7 cellular contexts compared by ENCODE assay signal in genomic region chr11:57460017-57460755, GRCh38. TPM values are rescaled to one million over a fixed set of nuclear protein-coding genes. Genes with fewer than 3 reads are reported as not detected.
DNase-seq lines count a peak whose midpoint lies in the region; ATAC-seq and TF ChIP-seq lines count a peak whose summit lies in the region.

Gene RTN4RL2, plus strand, starts transcription at chr11:57460528. Its CDS starts 338 bp downstream, at chr11:57460866.

- H3K27me3 ChIP-seq in PC-9 (ENCODE audit: insufficient read depth, low read depth) (peaks cover 22% of the 10 kb centered on the region), rectal smooth muscle tissue (ENCODE audit: control insufficient read depth, insufficient read depth, low read length) (peaks cover 35% of the 10 kb centered on the region)

- H3K4me1 ChIP-seq in PC-9 (replicated peaks; ENCODE audit: insufficient read depth): peaks cover 22% of the 10 kb centered on the region
- H3K4me1 ChIP-seq in rectal smooth muscle tissue (ENCODE audit: control insufficient read depth, insufficient read depth, low read length): peaks cover 6% of the 10 kb centered on the region

- POLR2A ChIA-PET in PC-9 (lab: Charles Lee; ENCODE audit: unreplicated experiment): interaction anchor here (0.7 kb wide), 1 partner anchor 192 kb away, joined by 3 read pairs; no protein-coding TSS in a partner anchor

- ATAC-seq in left cardiac atrium: peak; percentile 16 to 44

- DNase-seq in HT1080 (ENCODE audit: low read depth): peak; percentile 73
- DNase-seq in PC-9: peak in 1 of 2 experiments; percentile 43
- DNase-seq in activated naive CD4-positive, alpha-beta T cell treated with anti-CD3 and anti-CD28 coated beads, Interleukin-2, amount 50 U/mL, for 16 hours: peak; percentile 49
- DNase-seq in left cardiac atrium: no peak
- DNase-seq in SHP77 (lab: John Stamatoyannopoulos, UW): no peak

- no peaks in the 10 kb centered on the region; the same call in 1 of the 2 replicates for H3F3A ChIP-seq in PC-9 (ENCODE audit: insufficient read depth, low read depth)

- H3K4me3 ChIP-seq in GM12875 (ENCODE audit: low read depth, low read length) (peak within 1 kb of the TSS; percentile 40), PC-9 (peak within 1 kb of the TSS; percentile 56), rectal smooth muscle tissue (ENCODE audit: low read length) (peak within 1 kb of the TSS; percentile 55)

- no peaks in the 10 kb centered on the region for H4K20me1 ChIP-seq in PC-9 (ENCODE audit: insufficient read depth)

- no peaks in the 10 kb centered on the region for H3K9me3 ChIP-seq in PC-9 (ENCODE audit: insufficient read depth, low read depth)

- intact Hi-C loops in PC-9 (cut with micrococcal nuclease; ENCODE audit: unreplicated experiment): no loop called here
- intact Hi-C loops in left cardiac atrium (cut with DNase I): loop anchor here (2.0 to 10.0 kb wide), 4 partner anchors 21 to 1055 kb away; partner anchors contain the start of gene YPEL4 (in 1 of the 2)

- H3K36me3 ChIP-seq in PC-9 (ENCODE audit: low read depth) (no peaks in the 10 kb centered on the region), rectal smooth muscle tissue (ENCODE audit: control insufficient read depth, insufficient read depth, low read length) (no peaks in the 10 kb centered on the region)

- no TSS peak for BruUV-seq in PC-9 (replicated peaks; lab: Mats Ljungman, UMichigan)

- no peaks in the 10 kb centered on the region for H3K9me2 ChIP-seq in PC-9 (ENCODE audit: insufficient read depth)

- H3K27ac ChIP-seq in PC-9 (no peak within 1 kb of the TSS), rectal smooth muscle tissue (ENCODE audit: low read depth, low read length) (no peak within 1 kb of the TSS)

- H3K9ac ChIP-seq in rectal smooth muscle tissue (ENCODE audit: low read length): no peak within 1 kb of the TSS

- CTCF ChIA-PET in PC-9 (lab: Charles Lee): interaction anchor here (0.7 to 1.8 kb wide), 7 partner anchors 18 to 1245 kb away, joined by 3 to 14 read pairs (median 5); no protein-coding TSS in a partner anchor

- no peaks in the 10 kb centered on the region for H3K79me2 ChIP-seq in PC-9 (ENCODE audit: low read depth)

- peak within 1 kb of the TSS; percentile 94 for H3K4me2 ChIP-seq in PC-9

- TF ChIP-seq CTCF in GM12875 (IDR thresholded peaks at IDR 0.05; ENCODE audit: borderline replicate concordance, insufficient read depth, low read depth, low read length) (peak; percentile 48), PC-9 (conservative IDR thresholded peaks at IDR 0.05) (peak; percentile 52; the same call in 1 of the 2 replicates)

- peak within 1 kb of the TSS; percentile 61; the same call in 1 of the 2 replicates for H2AFZ ChIP-seq in PC-9

RNA-seq across cellular contexts. Expression of gene RTN4RL2, which starts in this region (rescaled TPM):
- total RNA-seq in HT1080 (2014; rRNA removed; shearing (Covaris generic)): 5.6 and 11.3 TPM in 2 replicates
- polyA plus RNA-seq in HT1080 (2015; cell fraction: cytosol; rRNA removed): 23.4 and 26.4 TPM in 2 replicates
- 7.6 and 9.5 TPM in 2 replicates for polyA plus RNA-seq in HT1080 (2015; cell fraction: nucleus; rRNA removed)
- 3.4 and 4.6 TPM in 2 replicates for total RNA-seq in PC-9 (2021)
- 1 to 10 TPM; 1.9 to 2.4 TPM for total RNA-seq in left cardiac atrium

Comparison
In these comparisons a context has a peak if more than half of its experiments do, and no peak if none do; other contexts are left out.
1. DNase-seq: peak in HT1080 (single experiment) and activated naive CD4-positive, alpha-beta T cell treated with anti-CD3 and anti-CD28 coated beads, Interleukin-2, amount 50 U/mL, for 16 hours (single experiment); none in left cardiac atrium (single experiment) and SHP77 (0 of 2).
2. Peak in every context shown above with its lines, with median percentiles within 50 percentile points of each other: H3K4me3 ChIP-seq.